Comparison of ENCODE assay signal across 11 cellular contexts in genomic region chr13:24203726-24204295, GRCh38. TPM values are rescaled to one million over a fixed set of nuclear protein-coding genes. Genes with fewer than 3 reads are reported as not detected.
DNase-seq lines count a peak whose midpoint lies in the region; ATAC-seq and TF ChIP-seq lines count a peak whose summit lies in the region.
"Had no signal": no experiment of that assay in that cellular context is flagged by ENCODE, and none has a peak within 500 bp of the region (broad histone marks: within the 10 kb centered on the region; RNA-seq: fewer than 3 reads in every experiment).

No MANE protein-coding gene starts in this region.

- POLR2A ChIA-PET in CD8-positive, alpha-beta memory T cell (lab: Charles Lee): no interaction called here
- POLR2A ChIA-PET in PC-3 (lab: Charles Lee; ENCODE audit: unreplicated experiment): interaction anchor here (0.6 kb wide), 1 partner anchor 34 kb away, joined by 5 read pairs; no protein-coding TSS in a partner anchor

- H3K4me3 ChIP-seq in CD8-positive, alpha-beta memory T cell (ENCODE audit: low read length): no peak overlapping the region
- H3K4me3 ChIP-seq in PC-3 (ENCODE audit: low read length): no peak overlapping the region
- no peak overlapping the region for H3K4me3 ChIP-seq in mesenchymal stem cell (ENCODE audit: insufficient read depth in 1 of 2, low read depth in 1 of 2, low read length in 2 of 2)
- no peak overlapping the region for H3K4me3 ChIP-seq in tibial artery
- H3K4me3 ChIP-seq: vagina had no signal

- H3K27me3 ChIP-seq in CD8-positive, alpha-beta memory T cell (ENCODE audit: insufficient read depth, low read length, poor library complexity, severe bottlenecking): no peaks in the 10 kb centered on the region
- H3K27me3 ChIP-seq in PC-3 (ENCODE audit: low read length) (no peaks in the 10 kb centered on the region), mesenchymal stem cell (ENCODE audit: control insufficient read depth in 1 of 2, insufficient read depth in 1 of 2, low read length in 2 of 2) (no peaks in the 10 kb centered on the region), tibial artery (no peaks in the 10 kb centered on the region)
- H3K27me3 ChIP-seq: vagina had no signal

- H3K9me3 Mint-ChIP-seq in CD8-positive, alpha-beta memory T cell: no peaks in the 10 kb centered on the region

- peaks cover 31% of the 10 kb centered on the region for H3K79me2 ChIP-seq in PC-3 (ENCODE audit: low read length)

- no peaks in the 10 kb centered on the region for H3K9me2 ChIP-seq in PC-3 (replicated peaks; ENCODE audit: low read length)

- no peaks in the 10 kb centered on the region for H3K9me3 ChIP-seq in CD8-positive, alpha-beta memory T cell (ENCODE audit: low read length)
- no peaks in the 10 kb centered on the region for H3K9me3 ChIP-seq in PC-3 (ENCODE audit: low read length)
- no peaks in the 10 kb centered on the region for H3K9me3 ChIP-seq in mesenchymal stem cell (ENCODE audit: control insufficient read depth, low read length)
- H3K9me3 ChIP-seq in tibial artery: no peaks in the 10 kb centered on the region
- H3K9me3 ChIP-seq: vagina had no signal

- H3K9ac ChIP-seq in PC-3 (ENCODE audit: low read length) (no peak overlapping the region), mesenchymal stem cell (ENCODE audit: low read length) (no peak overlapping the region)

- no peaks in the 10 kb centered on the region for H3K36me3 Mint-ChIP-seq in CD8-positive, alpha-beta memory T cell

- peak overlapping the region in 3 of 8 donors; percentile 2 to 65 (median 30) for H3K27ac Mint-ChIP-seq in CD8-positive, alpha-beta memory T cell

- H2AFZ ChIP-seq in PC-3 (ENCODE audit: low read length) (no peak overlapping the region), mesenchymal stem cell (ENCODE audit: low read depth, low read length) (no peak overlapping the region)

- no peaks in the 10 kb centered on the region for H3K36me3 ChIP-seq in CD8-positive, alpha-beta memory T cell (ENCODE audit: insufficient read depth, low read length)
- H3K36me3 ChIP-seq in PC-3 (ENCODE audit: low read depth, low read length) (no peaks in the 10 kb centered on the region), mesenchymal stem cell (ENCODE audit: control insufficient read depth in 1 of 2, insufficient read depth in 2 of 2, low read depth in 1 of 2, low read length in 2 of 2) (no peaks in the 10 kb centered on the region), tibial artery (no peaks in the 10 kb centered on the region)
- H3K36me3 ChIP-seq: vagina had no signal

- no peak overlapping the region for H2BK5ac ChIP-seq in mesenchymal stem cell (ENCODE audit: low read depth, low read length, poor library complexity, severe bottlenecking)

- BruUV-seq in PC-3 (replicated peaks; lab: Mats Ljungman, UMichigan): no TSS peak

- WGBS in mesenchymal stem cell: 83% methylated on average over 2 of the region's 2 CpGs

- H3K23ac ChIP-seq in mesenchymal stem cell (ENCODE audit: low read length in 2 of 2): no peak overlapping the region

- TF ChIP-seq CTCF in PC-3 (conservative IDR thresholded peaks at IDR 0.05; ENCODE audit: low read depth, low read length) (no peak), tibial artery (IDR thresholded peaks at IDR 0.05) (no peak)

- H3K14ac ChIP-seq in mesenchymal stem cell (ENCODE audit: low read length in 2 of 2): no peak overlapping the region

- H3K4me3 Mint-ChIP-seq in CD8-positive, alpha-beta memory T cell: peak overlapping the region in 6 of 7 donors; percentile 4 to 67 (median 40)

- no peak overlapping the region for H3K4me2 ChIP-seq in PC-3 (ENCODE audit: low read length)
- H3K4me2 ChIP-seq in mesenchymal stem cell (ENCODE audit: low read length, poor library complexity, severe bottlenecking): no peak overlapping the region

- no peak overlapping the region for H2BK120ac ChIP-seq in mesenchymal stem cell (ENCODE audit: low read depth, low read length)

- H3K4ac ChIP-seq in mesenchymal stem cell (ENCODE audit: low read depth in 1 of 2, low read length in 2 of 2): no peak overlapping the region

- H2BK15ac ChIP-seq in mesenchymal stem cell (ENCODE audit: low read depth, poor library complexity, severe bottlenecking): no peak overlapping the region

- H2BK12ac ChIP-seq in mesenchymal stem cell (ENCODE audit: low read length in 2 of 2): no peak overlapping the region

- H3K79me1 ChIP-seq in mesenchymal stem cell (replicated peaks; ENCODE audit: low read length, poor library complexity, severe bottlenecking): peaks cover 3% of the 10 kb centered on the region

- H4K8ac ChIP-seq in mesenchymal stem cell (ENCODE audit: low read length): no peak overlapping the region

- H3K27me3 Mint-ChIP-seq in CD8-positive, alpha-beta memory T cell: no peaks in the 10 kb centered on the region

- DNase-seq in CD8-positive, alpha-beta memory T cell: peak in 1 of 5 donors; percentile 22
- DNase-seq in PC-3: peak; percentile 7
- DNase-seq in mesenchymal stem cell: peak; percentile 44
- no peak for DNase-seq in cerebellar cortex (ENCODE audit: low spot score)
- DNase-seq in posterior cingulate gyrus: no peak
- no peak for DNase-seq in tibial artery
- DNase-seq in NCI-H524 (lab: John Stamatoyannopoulos, UW): no peak
- DNase-seq: activated CD8-positive, alpha-beta memory T cell treated with anti-CD3 and anti-CD28 coated beads, Interleukin-2, amount 50 U/mL, for 4 hours; H7 had no signal

- CTCF ChIA-PET in CD8-positive, alpha-beta memory T cell (lab: Charles Lee): interaction anchor here (0.7 to 2.4 kb wide), 4 partner anchors 11 to 183 kb away, joined by 3 to 9 read pairs (median 4); no protein-coding TSS in a partner anchor
- CTCF ChIA-PET in PC-3 (lab: Charles Lee): interaction anchor here (0.6 kb wide), 1 partner anchor 12 kb away, joined by 3 read pairs; no protein-coding TSS in a partner anchor

- H3K4me1 ChIP-seq in CD8-positive, alpha-beta memory T cell (ENCODE audit: insufficient read depth, low read length): peaks cover 12% of the 10 kb centered on the region
- peaks cover 25% of the 10 kb centered on the region for H3K4me1 ChIP-seq in PC-3 (ENCODE audit: insufficient read depth, low read length)
- H3K4me1 ChIP-seq in mesenchymal stem cell (ENCODE audit: control insufficient read depth, insufficient read depth, low read depth, low read length): peaks cover 5% of the 10 kb centered on the region
- no peaks in the 10 kb centered on the region for H3K4me1 ChIP-seq in tibial artery

- H2AK5ac ChIP-seq in mesenchymal stem cell (ENCODE audit: low read length, severe bottlenecking): no peak overlapping the region

- H4K20me1 ChIP-seq in PC-3 (ENCODE audit: low read length): no peaks in the 10 kb centered on the region; the same call in 1 of the 2 replicates

- H3K4me1 Mint-ChIP-seq in CD8-positive, alpha-beta memory T cell: peaks cover 15 to 24% (median 22%) of the 10 kb centered on the region in 3 donors

- H4K91ac ChIP-seq in mesenchymal stem cell (ENCODE audit: low read length): no peak overlapping the region

- no peak overlapping the region for H3K18ac ChIP-seq in mesenchymal stem cell (ENCODE audit: low read depth in 1 of 2, low read length in 2 of 2)

- ATAC-seq in GM19324 (IDR thresholded peaks at IDR 0.05; ENCODE audit: low FRiP score, unreplicated experiment) (peak; percentile 75), PC-3 (peak; percentile 77)

- intact Hi-C loops in PC-3 (cut with micrococcal nuclease) (loop anchor here (5.0 kb wide), 1 partner anchor 42 kb away; the partner anchor contains the start of gene SPATA13), posterior cingulate gyrus (cut with DNase I) (no loop called here), tibial artery (cut with DNase I; ENCODE audit: low total_unique reads) (no loop called here)

- no peak overlapping the region for H3K27ac ChIP-seq in CD8-positive, alpha-beta memory T cell (ENCODE audit: low read depth, low read length)
- H3K27ac ChIP-seq in PC-3 (ENCODE audit: low read length): peak overlapping the region; percentile 17; the same call in 1 of the 2 replicates
- H3K27ac ChIP-seq in mesenchymal stem cell (ENCODE audit: low read length, poor library complexity, severe bottlenecking): no peak overlapping the region
- H3K27ac ChIP-seq in tibial artery: no peak overlapping the region
- H3K27ac ChIP-seq: vagina had no signal

- H3F3A ChIP-seq in PC-3 (ENCODE audit: low read length, unreplicated experiment): no peaks in the 10 kb centered on the region

RNA-seq across cellular contexts. Expression of gene SPATA13, which starts 43.3 kb away (rescaled TPM):
- 10 to 100 TPM; 60.7 to 65.1 TPM for total RNA-seq in CD8-positive, alpha-beta memory T cell
- 97.8 TPM for polyA plus RNA-seq in CD8-positive, alpha-beta memory T cell
- total RNA-seq in PC-3 (2014; rRNA removed): 43.0 and 52.6 TPM in 2 replicates
- polyA plus RNA-seq in mesenchymal stem cell (2013, experiment 1 of 2): 5.8 TPM
- 6.8 TPM for polyA plus RNA-seq in mesenchymal stem cell (2013, experiment 2 of 2)

Comparison
In these comparisons a context has a peak if more than half of its experiments do, and no peak if none do; other contexts are left out.
1. DNase-seq: peak in PC-3 (single experiment) and mesenchymal stem cell (single experiment); none in cerebellar cortex (single experiment), posterior cingulate gyrus (0 of 10), tibial artery (0 of 2) and NCI-H524 (0 of 2).